In genomic region chr6:5287205-5287965, GRCh38 we compare ENCODE assay signal across 8 cellular contexts. TPM values are rescaled to one million over a fixed set of nuclear protein-coding genes. Genes with fewer than 3 reads are reported as not detected.
DNase-seq lines count a peak whose midpoint lies in the region; ATAC-seq and TF ChIP-seq lines count a peak whose summit lies in the region.

No MANE protein-coding gene starts in this region.

- no peak overlapping the region for H3K9ac ChIP-seq in adipocyte (ENCODE audit: low read length)

- no peaks in the 10 kb centered on the region for H3K36me3 Mint-ChIP-seq in HFFc6 (ENCODE audit: low read depth)

- H3K4me1 ChIP-seq in adipocyte (ENCODE audit: control insufficient read depth, insufficient read depth, low read length): peaks cover 12% of the 10 kb centered on the region
- peaks cover 0 to 11% (median 3%) of the 10 kb centered on the region in 4 donors for H3K4me1 ChIP-seq in transverse colon

- TF ChIP-seq CTCF in HFFc6 (IDR thresholded peaks at IDR 0.05): no peak
- TF ChIP-seq CTCF in transverse colon (IDR thresholded peaks at IDR 0.05): no peak
- TF ChIP-seq CTCF in coronary artery (IDR thresholded peaks at IDR 0.05): no peak

- TF ChIP-seq POLR2A in transverse colon (IDR thresholded peaks at IDR 0.05): no peak

- TF ChIP-seq EP300 in transverse colon (IDR thresholded peaks at IDR 0.05; ENCODE audit: low read depth): no peak

- peak overlapping the region; percentile 39 for H3K27ac Mint-ChIP-seq in HFFc6

- H3K4me3 Mint-ChIP-seq in HFFc6: peak overlapping the region; percentile 46

- no peaks in the 10 kb centered on the region for H3K36me3 ChIP-seq in adipocyte (ENCODE audit: control insufficient read depth, insufficient read depth, low read length, severe bottlenecking)
- no peaks in the 10 kb centered on the region for H3K36me3 ChIP-seq in transverse colon

- peaks cover 16% of the 10 kb centered on the region for H3K4me1 Mint-ChIP-seq in HFFc6 (ENCODE audit: low read depth)

- peak overlapping the region in 2 of 4 donors; percentile 22 to 52 for H3K27ac ChIP-seq in transverse colon
- H3K27ac ChIP-seq in coronary artery: peak overlapping the region in 1 of 2 donors; percentile 38

- in situ Hi-C loops in transverse colon (cut with MboI; ENCODE audit: low pct_ligation_motif_present in 1 of 4, low pct_unique_long_range_greater_than_20kb in 1 of 4, low sequenced_read_pairs in 3 of 4): no loop called here

- H3K4me3 ChIP-seq in adipocyte (ENCODE audit: low read length): peak overlapping the region; percentile 21
- H3K4me3 ChIP-seq in transverse colon: no peak overlapping the region
- no peak overlapping the region for H3K4me3 ChIP-seq in coronary artery

- intact Hi-C loops in left ventricle myocardium superior (cut with micrococcal nuclease) (no loop called here), transverse colon (cut with DNase I; ENCODE audit: low total_unique reads) (no loop called here)

- ATAC-seq in left ventricle myocardium superior: peak; percentile 74
- ATAC-seq in GM21576 (IDR thresholded peaks at IDR 0.05; ENCODE audit: unreplicated experiment): no peak
- ATAC-seq in GM18520 (IDR thresholded peaks at IDR 0.05; ENCODE audit: unreplicated experiment): no peak

- DNase-seq in HFFc6 (peak; percentile 66), adipocyte (ENCODE audit: low read depth) (peak; percentile 74), left ventricle myocardium superior (no peak), stromal cell of bone marrow (ENCODE audit: low read depth) (peak; percentile 40), transverse colon (no peak), coronary artery (ENCODE audit: low spot score) (no peak)

- WGBS in transverse colon (ENCODE audit: low coverage in 1 of 2), 2 donors: 57 to 73% methylated on average over 3 to 12 of the region's 12 CpGs

- H3K9me3 ChIP-seq in adipocyte (ENCODE audit: control insufficient read depth, low read length): no peaks in the 10 kb centered on the region
- no peaks in the 10 kb centered on the region for H3K9me3 ChIP-seq in transverse colon

- no peaks in the 10 kb centered on the region for H3K27me3 Mint-ChIP-seq in HFFc6 (ENCODE audit: insufficient read depth)

- H3K9me3 Mint-ChIP-seq in HFFc6: no peaks in the 10 kb centered on the region

- H3K27me3 ChIP-seq in adipocyte (replicated peaks; ENCODE audit: control insufficient read depth, insufficient read depth, low read length) (no peaks in the 10 kb centered on the region), transverse colon (no peaks in the 10 kb centered on the region)

RNA-seq across cellular contexts. Expression of gene FARS2, which starts 26.1 kb away (rescaled TPM):
- 10 to 100 TPM; 11.5 to 16.4 (median 13.1) TPM for total RNA-seq in HFFc6 (2021; fragmentation: NEBNext Ultra II Directional; extraction: Animal tissue kit (Norgen Biotek cat#: 25700))
- total RNA-seq in left ventricle myocardium superior: 19.4 TPM
- 10 to 100 TPM in 3 of 4 donors, 1 to 10 TPM in 1; 2.6 to 21.9 (median 15.0) TPM for total RNA-seq in transverse colon

RNA-seq across cellular contexts. Expression of gene LYRM4, which starts 26.6 kb away (rescaled TPM):
- 10 to 100 TPM; 26.8 to 36.3 (median 30.2) TPM for total RNA-seq in HFFc6 (2021; fragmentation: NEBNext Ultra II Directional; extraction: Animal tissue kit (Norgen Biotek cat#: 25700))
- 26.6 TPM for total RNA-seq in left ventricle myocardium superior
- 10 to 100 TPM in 1 of 4 donors, 1 to 10 TPM in 3; 3.0 to 14.0 (median 6.9) TPM for total RNA-seq in transverse colon

Comparison
In these comparisons a context has a peak if more than half of its experiments do, and no peak if none do; other contexts are left out.
1. DNase-seq: peak in HFFc6 (single experiment), adipocyte (single experiment) and stromal cell of bone marrow (single experiment); none in left ventricle myocardium superior (single experiment), transverse colon (single experiment) and coronary artery (single experiment).